Comparison of ENCODE assay signal across 2 cellular contexts in genomic region chr19:11435833-11436313, GRCh38.
TF ChIP-seq lines count a peak whose summit lies in the region.

No MANE protein-coding gene starts in this region.

TF ChIP-seq in K562, 482 proteins besides CTCF, POLR2A, EP300 and RAD21 (continues in another document):
- no peak for TF ChIP-seq SP2 (IDR thresholded peaks at IDR 0.05; ENCODE audit: extremely low read depth, low read depth, low read length, poor library complexity, severe bottlenecking)
- no peak for TF ChIP-seq MEF2D (tag; conservative IDR thresholded peaks at IDR 0.05; ENCODE audit: low read depth)
- TF ChIP-seq ZNF217 (CRISPR knock-in tag; IDR thresholded peaks at IDR 0.05) = no peak
- no peak for TF ChIP-seq ZNF143 (CRISPR knock-in tag; IDR thresholded peaks at IDR 0.05)
- no peak for TF ChIP-seq STAG1 (CRISPR knock-in tag; IDR thresholded peaks at IDR 0.05; ENCODE audit: borderline replicate concordance)
- no peak for TF ChIP-seq ELF4 (CRISPR knock-in tag; IDR thresholded peaks at IDR 0.05)
- no peak for TF ChIP-seq TFE3 (CRISPR knock-in tag; IDR thresholded peaks at IDR 0.05)
- no peak for TF ChIP-seq JUN (IDR thresholded peaks at IDR 0.05; ENCODE audit: borderline replicate concordance, low read depth, low read length)
- TF ChIP-seq JUN (CRISPR knock-in tag; IDR thresholded peaks at IDR 0.05; ENCODE audit: borderline replicate concordance) = no peak
- TF ChIP-seq ARID4B (CRISPR knock-in tag; IDR thresholded peaks at IDR 0.05) = peak; percentile 7; the same call in 1 of the 2 replicates
- TF ChIP-seq ETV1 (tag; conservative IDR thresholded peaks at IDR 0.05; ENCODE audit: low read depth) = no peak
- no peak for TF ChIP-seq ZNF644 (tag; IDR thresholded peaks at IDR 0.05; ENCODE audit: low read depth)
- no peak for TF ChIP-seq ZFP91 (CRISPR knock-in tag; IDR thresholded peaks at IDR 0.05)
- TF ChIP-seq HOXB6 (CRISPR knock-in tag; IDR thresholded peaks at IDR 0.05; ENCODE audit: borderline replicate concordance) = no peak
- no peak for TF ChIP-seq ZNF174 (CRISPR knock-in tag; IDR thresholded peaks at IDR 0.05)
- 0 out of 4 replicates have a peak, but pooled peaks of 1 of the 2 experiments have one; percentile 20 for TF ChIP-seq UBTF (IDR thresholded peaks at IDR 0.05; ENCODE audit: borderline replicate concordance in 1 of 2, low read depth in 2 of 2, low read length in 2 of 2)
- no peak for TF ChIP-seq MAZ (CRISPR knock-in tag; conservative IDR thresholded peaks at IDR 0.05 in 1 of 2, IDR thresholded peaks at IDR 0.05 in 1 of 2)
- no peak for TF ChIP-seq TCF7 (IDR thresholded peaks at IDR 0.05; ENCODE audit: borderline replicate concordance)

TF ChIP-seq in GM12891, 5 proteins besides CTCF, POLR2A, EP300 and RAD21:
- no peak for TF ChIP-seq POU2F2 (IDR thresholded peaks at IDR 0.05; ENCODE audit: low read depth, low read length)
- no peak for TF ChIP-seq SPI1 (IDR thresholded peaks at IDR 0.05; ENCODE audit: low read depth, low read length)
- TF ChIP-seq PAX5 (IDR thresholded peaks at IDR 0.05; ENCODE audit: insufficient read depth, low read length, severe bottlenecking) = no peak
- no peak for TF ChIP-seq TAF1 (IDR thresholded peaks at IDR 0.05; ENCODE audit: low read depth, low read length)
- no peak for TF ChIP-seq POLR2AphosphoS5 (IDR thresholded peaks at IDR 0.05; ENCODE audit: low read depth, low read length)
TF ChIP-seq in GM12891: peak in this region for 0.
